Comparison of ENCODE assay signal across 8 cellular contexts in the genomic region with DNA sequence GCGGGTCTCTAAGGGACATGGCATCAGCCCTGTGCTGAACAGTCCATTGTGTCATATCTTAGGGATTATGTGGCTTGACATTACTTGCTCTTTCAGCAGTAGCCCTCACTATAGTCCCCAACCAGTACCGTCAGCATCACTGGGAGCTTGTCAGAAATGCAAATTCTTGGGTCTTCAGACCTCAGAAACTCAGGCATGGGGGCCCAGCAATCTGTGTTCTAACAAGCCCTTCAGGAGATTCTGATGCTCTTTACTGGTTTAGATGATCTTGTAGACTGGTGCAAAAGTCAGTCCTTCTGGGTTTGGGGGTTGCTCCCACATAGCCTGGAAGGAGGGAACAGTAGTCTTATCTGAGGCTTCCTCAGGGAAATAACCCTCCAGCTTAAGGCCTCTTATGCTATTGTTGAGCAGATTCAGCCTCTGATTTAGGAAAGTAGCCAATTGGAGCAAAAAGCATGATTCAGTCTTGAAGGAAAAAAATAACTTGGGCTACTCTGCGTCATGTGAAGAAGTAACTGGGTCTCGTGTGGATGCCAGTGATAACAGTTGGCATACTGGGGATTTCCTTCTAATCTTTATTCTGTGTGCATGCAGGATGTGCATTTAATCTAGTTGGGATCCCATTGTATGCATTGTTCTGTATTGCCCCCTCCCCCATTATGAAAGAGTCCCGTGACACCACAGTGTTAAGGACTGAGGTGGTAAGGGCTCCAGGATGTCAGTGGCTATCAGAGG. TPM values are rescaled to one million over a fixed set of nuclear protein-coding genes. Genes with fewer than 3 reads are reported as not detected.
DNase-seq lines count a peak whose midpoint lies in the region; ATAC-seq lines count a peak whose summit lies in the region.

No MANE protein-coding gene starts in this region.

- DNase-seq in EH (ENCODE audit: low read depth) (peak; percentile 73), myocyte (ENCODE audit: low read depth) (peak; percentile 42), DMS114 treated with DMSO at 0.1 percent for 48 hours (lab: John Stamatoyannopoulos, UW; ENCODE audit: unreplicated experiment) (no peak)
- no peak for DNase-seq in effector CD8-positive, alpha-beta T cell (lab: John Stamatoyannopoulos, UW)
- DNase-seq in activated CD4-positive, alpha-beta T cell treated with anti-CD3 and anti-CD28 coated beads for 48 hours, result no peak

- peak overlapping the region; percentile 58 for H3K27ac ChIP-seq in duodenal mucosa (ENCODE audit: low read depth, low read length)

- H3K36me3 ChIP-seq in duodenal mucosa (ENCODE audit: control insufficient read depth in 1 of 2, insufficient read depth in 2 of 2, low read length in 2 of 2), result no peaks in the 10 kb centered on the region

- no peaks in the 10 kb centered on the region for H3K27me3 ChIP-seq in duodenal mucosa (ENCODE audit: control insufficient read depth in 1 of 2, insufficient read depth in 2 of 2, low read length in 2 of 2)

- H3K4me3 ChIP-seq in duodenal mucosa (ENCODE audit: low read depth in 1 of 2, low read length in 2 of 2), result no peak overlapping the region

- H3K9ac ChIP-seq in duodenal mucosa (ENCODE audit: low read depth in 1 of 2, low read length in 2 of 2), result peak overlapping the region in 1 of 2 donors; percentile 20

- ATAC-seq in HG02885 (IDR thresholded peaks at IDR 0.05; ENCODE audit: poor library complexity, unreplicated experiment), result peak; percentile 68
- no peak for ATAC-seq in GM21360 (IDR thresholded peaks at IDR 0.05; ENCODE audit: unreplicated experiment)

- H3K9me3 ChIP-seq in duodenal mucosa (ENCODE audit: control insufficient read depth in 1 of 2, low read length in 2 of 2), result no peaks in the 10 kb centered on the region

- peaks cover 37% of the 10 kb centered on the region in 2 donors for H3K4me1 ChIP-seq in duodenal mucosa (ENCODE audit: control insufficient read depth in 1 of 2, insufficient read depth in 2 of 2, low read length in 2 of 2)

RNA-seq across cellular contexts. Expression of a gene that starts 38.9 kb away (rescaled TPM):
- total RNA-seq in myocyte, result 75.5 and 117 TPM in 2 replicates
- 65.8 TPM for polyA plus RNA-seq in myocyte (2012)

Comparison
In these comparisons a context has a peak if more than half of its experiments do, and no peak if none do; other contexts are left out.
1. DNase-seq: peak in EH (single experiment) and myocyte (single experiment); none in effector CD8-positive, alpha-beta T cell (single experiment), DMS114 treated with DMSO at 0.1 percent for 48 hours (single experiment) and activated CD4-positive, alpha-beta T cell treated with anti-CD3 and anti-CD28 coated beads for 48 hours (single experiment).